In genomic region chr22:39221999-39222686, GRCh38 we compare ENCODE assay signal across 17 cellular contexts. TPM values are rescaled to one million over a fixed set of nuclear protein-coding genes. Genes with fewer than 3 reads are reported as not detected.
DNase-seq lines count a peak whose midpoint lies in the region; ATAC-seq, FAIRE-seq and TF ChIP-seq lines count a peak whose summit lies in the region.
"Had no signal": no experiment of that assay in that cellular context is flagged by ENCODE, and none has a peak within 500 bp of the region (broad histone marks: within the 10 kb centered on the region; RNA-seq: fewer than 3 reads in every experiment).

No MANE protein-coding gene starts in this region.

- no peaks in the 10 kb centered on the region for H3K9me1 ChIP-seq in K562 (ENCODE audit: control insufficient read depth, insufficient read depth, low read length)

- no peaks in the 10 kb centered on the region for H4K20me1 ChIP-seq in OCI-LY3 (ENCODE audit: insufficient read depth, low read length)
- no peaks in the 10 kb centered on the region for H4K20me1 ChIP-seq in K562 (replicated peaks; ENCODE audit: control insufficient read depth, insufficient read depth, low read length)

- no peak for TF ChIP-seq EP300 in K562 (IDR thresholded peaks at IDR 0.05; ENCODE audit: low read length)

- H3K4me1 ChIP-seq in OCI-LY3 (ENCODE audit: low read length) (peaks cover 20% of the 10 kb centered on the region), K562 (replicated peaks in 1 of 2; ENCODE audit: control insufficient read depth in 2 of 2, insufficient read depth in 2 of 2, low read length in 2 of 2) (no peaks in the 10 kb centered on the region; a peak in 2 of 5 replicates), right cardiac atrium (ENCODE audit: control insufficient read depth, insufficient read depth, low read length) (peaks cover 4% of the 10 kb centered on the region), spleen (peaks cover 0 to 8% (median 0%) of the 10 kb centered on the region in 6 donors), A673 (ENCODE audit: insufficient read depth, low read length, poor library complexity, severe bottlenecking) (no peaks in the 10 kb centered on the region)
- H3K4me1 ChIP-seq: Caco-2 had no signal

- no peaks in the 10 kb centered on the region for H3K79me2 ChIP-seq in OCI-LY3 (ENCODE audit: low read length)
- no peaks in the 10 kb centered on the region for H3K79me2 ChIP-seq in K562 (ENCODE audit: control insufficient read depth, insufficient read depth, low read length)

- no peak for DNase-seq in K562 (ENCODE audit: extremely low read depth in 1 of 4, low spot score in 3 of 4)
- no peak for DNase-seq in right cardiac atrium
- DNase-seq in spleen = peak; percentile 41
- no peak for DNase-seq in GDM1 (lab: John Stamatoyannopoulos, UW)
- no peak for DNase-seq in A673 (ENCODE audit: low spot score)
- DNase-seq: AML-193, Caco-2, HCEC 1CT, NCI-H1417, NCI-H187 treated with DMSO at 0.1 percent for 48 hours, NCI-H774, SIG-M5 had no signal

- CTCF ChIA-PET in K562 (lab: Yijun Ruan, JAX; ENCODE audit: low intra/inter-chr PET ratio) = no interaction called here
- CTCF ChIA-PET in A673 (lab: Charles Lee) = interaction anchor here (0.6 kb wide), 1 partner anchor 290 kb away, joined by 3 read pairs; no protein-coding TSS in a partner anchor

- POLR2A ChIA-PET in K562 (lab: Yijun Ruan, JAX) = interaction anchor here (0.8 to 1.8 kb wide), 5 partner anchors 9 to 98 kb away, joined by 3 to 5 read pairs (median 3); partner anchors contain the start of gene RPL3
- POLR2A ChIA-PET in A673 (lab: Charles Lee; ENCODE audit: low non-redundant PET) = no interaction called here

- H3K27me3 ChIP-seq in OCI-LY3 (ENCODE audit: low read depth, low read length) (no peaks in the 10 kb centered on the region), K562 (ENCODE audit: control insufficient read depth in 2 of 2, insufficient read depth in 2 of 2, low read length in 2 of 2) (no peaks in the 10 kb centered on the region), right cardiac atrium (ENCODE audit: control insufficient read depth, insufficient read depth) (no peaks in the 10 kb centered on the region), spleen (replicated peaks in 1 of 7) (peaks cover 0 to 42% (median 0%) of the 10 kb centered on the region in 7 donors), A673 (replicated peaks; ENCODE audit: insufficient read depth, low read depth, low read length, poor library complexity) (no peaks in the 10 kb centered on the region)

- TF ChIP-seq CTCF in OCI-LY3 (IDR thresholded peaks at IDR 0.05; ENCODE audit: low read depth, low read length) (no peak), K562 (IDR thresholded peaks at IDR 0.05 in 2 of 3, conservative IDR thresholded peaks at IDR 0.05 in 1 of 3; ENCODE audit: insufficient read depth in 2 of 3, low read depth in 1 of 3, low read length in 3 of 3) (no peak), spleen (IDR thresholded peaks at IDR 0.05 in 8 of 11, conservative IDR thresholded peaks at IDR 0.05 in 3 of 11) (no peak), A673 (conservative IDR thresholded peaks at IDR 0.05; ENCODE audit: low read depth, low read length) (no peak)

- H3K36me3 ChIP-seq in OCI-LY3 (replicated peaks; ENCODE audit: low read depth, low read length) (no peaks in the 10 kb centered on the region), K562 (ENCODE audit: control insufficient read depth, insufficient read depth, low read length) (no peaks in the 10 kb centered on the region), spleen (peaks cover 0 to 44% (median 2%) of the 10 kb centered on the region in 6 donors), A673 (ENCODE audit: insufficient read depth, low read length, poor library complexity, severe bottlenecking) (no peaks in the 10 kb centered on the region)

- BruUV-seq in K562 (replicated peaks; lab: Mats Ljungman, UMichigan) (no TSS peak), A673 (replicated peaks; lab: Mats Ljungman, UMichigan) (no TSS peak)

- H3K4me2 ChIP-seq in OCI-LY3 (ENCODE audit: low read length) (peak overlapping the region; percentile 59), K562 (ENCODE audit: insufficient read depth, low read length) (no peak overlapping the region)

- 44% methylated on average over 7 of the region's 10 CpGs for WGBS in K562 (ENCODE audit: insufficient coverage, low coverage, missing lambda C conversion rate)
- WGBS in right cardiac atrium = 90% methylated on average over 10 of the region's 10 CpGs
- WGBS in spleen, 5 donors = 84 to 96% (median 93%) methylated on average over 9 to 10 of the region's 10 CpGs

- in situ Hi-C loops in K562 (cut with MboI) = no loop called here

- H2AFZ ChIP-seq in OCI-LY3 (ENCODE audit: low read depth, low read length) = no peak overlapping the region
- H2AFZ ChIP-seq in K562 (ENCODE audit: low read depth, low read length) = no peak overlapping the region

- ATAC-seq in K562 (no peak), right cardiac atrium (no peak), GM21526 (IDR thresholded peaks at IDR 0.05; ENCODE audit: low FRiP score, unreplicated experiment) (no peak)

- no peak for FAIRE-seq in K562 (lab: Jason Lieb, UNC)
- FAIRE-seq: HTR-8/SVneo had no signal

- H3K9ac ChIP-seq in OCI-LY3 (ENCODE audit: low read length) (no peak overlapping the region), K562 (ENCODE audit: insufficient read depth in 1 of 2, low read depth in 2 of 2, low read length in 2 of 2) (no peak overlapping the region)

- TF ChIP-seq POLR2A in K562 (conservative IDR thresholded peaks at IDR 0.05) (no peak), spleen (IDR thresholded peaks at IDR 0.05) (no peak)

- no peak for TF ChIP-seq RAD21 in K562 (CRISPR knock-in tag; conservative IDR thresholded peaks at IDR 0.05 in 1 of 2, IDR thresholded peaks at IDR 0.05 in 1 of 2)

- H3K27ac ChIP-seq in OCI-LY3 (ENCODE audit: low read length) (no peak overlapping the region), K562 (ENCODE audit: extremely low read depth, low read depth, low read length) (no peak overlapping the region), right cardiac atrium (ENCODE audit: low read length) (peak overlapping the region; percentile 43), spleen (no peak overlapping the region), A673 (ENCODE audit: low read depth, low read length, poor library complexity, severe bottlenecking) (no peak overlapping the region)
- H3K27ac ChIP-seq: HL-60 had no signal

- H3K4me3 ChIP-seq in OCI-LY3 (ENCODE audit: low read length) (no peak overlapping the region), K562 (no peak overlapping the region), right cardiac atrium (ENCODE audit: low read length) (no peak overlapping the region), spleen (no peak overlapping the region), A673 (ENCODE audit: low read depth, low read length, poor library complexity, severe bottlenecking) (no peak overlapping the region)

- H3K9me3 ChIP-seq in OCI-LY3 (ENCODE audit: insufficient read depth, low read length) (peaks cover 4% of the 10 kb centered on the region; the same call in 1 of the 2 replicates), K562 (replicated peaks; ENCODE audit: control insufficient read depth, insufficient read depth, low read depth, low read length) (no peaks in the 10 kb centered on the region), right cardiac atrium (ENCODE audit: control insufficient read depth, low read length) (no peaks in the 10 kb centered on the region), spleen (peaks cover 0 to 8% (median 0%) of the 10 kb centered on the region in 8 donors), A673 (ENCODE audit: low read depth, low read length, poor library complexity, severe bottlenecking) (no peaks in the 10 kb centered on the region)
- H3K9me3 ChIP-seq: Caco-2 had no signal

- intact Hi-C loops in K562 (cut with micrococcal nuclease) = no loop called here
- intact Hi-C loops in right cardiac atrium (cut with DNase I) = no loop called here
- intact Hi-C loops in spleen (cut with DNase I; ENCODE audit: low total_unique reads) = no loop called here
- intact Hi-C loops in A673 (cut with micrococcal nuclease; ENCODE audit: unreplicated experiment) = no loop called here

TF ChIP-seq in K562, 482 proteins besides CTCF, POLR2A, EP300 and RAD21 (continues in another document):
- TF ChIP-seq, protein P1, sequence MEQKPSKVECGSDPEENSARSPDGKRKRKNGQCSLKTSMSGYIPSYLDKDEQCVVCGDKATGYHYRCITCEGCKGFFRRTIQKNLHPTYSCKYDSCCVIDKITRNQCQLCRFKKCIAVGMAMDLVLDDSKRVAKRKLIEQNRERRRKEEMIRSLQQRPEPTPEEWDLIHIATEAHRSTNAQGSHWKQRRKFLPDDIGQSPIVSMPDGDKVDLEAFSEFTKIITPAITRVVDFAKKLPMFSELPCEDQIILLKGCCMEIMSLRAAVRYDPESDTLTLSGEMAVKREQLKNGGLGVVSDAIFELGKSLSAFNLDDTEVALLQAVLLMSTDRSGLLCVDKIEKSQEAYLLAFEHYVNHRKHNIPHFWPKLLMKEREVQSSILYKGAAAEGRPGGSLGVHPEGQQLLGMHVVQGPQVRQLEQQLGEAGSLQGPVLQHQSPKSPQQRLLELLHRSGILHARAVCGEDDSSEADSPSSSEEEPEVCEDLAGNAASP (IDR thresholded peaks at IDR 0.05) = no peak
- TF ChIP-seq FOXJ2 (tag; IDR thresholded peaks at IDR 0.05) = no peak

RNA-seq across cellular contexts. Expression of gene PDGFB, which starts 22.6 kb away (rescaled TPM):
- 4.7 and 16.7 TPM in 2 replicates for total RNA-seq in K562 (2011; cell fraction: chromatin; rRNA removed; ENCODE audit: low replicate concordance)
- 12.4 and 26.7 TPM in 2 replicates for total RNA-seq in K562 (2011; cell fraction: nucleolus; rRNA removed)
- 8.9 and 13.1 TPM in 2 replicates for total RNA-seq in K562 (2011; cell fraction: nucleoplasm; rRNA removed)
- total RNA-seq in K562 (2014; rRNA removed) (0.69 and 1.1 TPM in 2 replicates), K562 (2014; rRNA removed; fragmentation: Illumina TruSeq; extraction: Trizol) (0.13 and 0.22 TPM in 2 replicates), K562 (2015; rRNA removed; fragmentation: Illumina TruSeq; extraction: Trizol) (0.11 TPM in 1 of 2 replicates, not detected in the other), K562 (2021) (1.2 and 1.4 TPM in 2 replicates), right cardiac atrium (10 to 100 TPM in 3 of 4 donors, 1 to 10 TPM in 1; 9.3 to 82.1 (median 20.6) TPM), spleen (10 to 100 TPM in 2 of 7 donors, 1 to 10 TPM in 5; 2.4 to 20.5 (median 9.3) TPM), A673 (2021) (0.09 and 0.13 TPM in 2 replicates)
- polyA plus RNA-seq in K562 (2011; rRNA removed) (3.6 and 4.0 TPM in 2 replicates), K562 (2014; fragmentation: Illumina TruSeq; extraction: Trizol) (0.40 and 0.89 TPM in 2 replicates), K562 (2014; fragmentation: Nextera tagmentation; extraction: Ambion mirVana) (under 1 TPM; 0.07 to 0.15 TPM), K562 (2014; rRNA removed) (0.50 and 0.56 TPM in 2 replicates), right cardiac atrium (15.4 TPM), spleen (1 to 10 TPM; 1.7 to 8.2 (median 2.0) TPM)
- polyA plus RNA-seq in K562 (2011; cell fraction: cytosol; rRNA removed) = 4.9 and 8.7 TPM in 2 replicates
- polyA plus RNA-seq in K562 (2011; cell fraction: nucleus; rRNA removed) = 8.4 and 18.7 TPM in 2 replicates
- polyA plus RNA-seq in K562 (2012) = 0.32 and 1.7 TPM in 2 replicates
- polyA minus RNA-seq in K562 (2011; rRNA and poly(A)+ RNA removed) = 3.8 and 6.7 TPM in 2 replicates
- 7.7 and 8.4 TPM in 2 replicates for polyA minus RNA-seq in K562 (2011; cell fraction: cytosol; rRNA and poly(A)+ RNA removed)
- polyA minus RNA-seq in K562 (2011; cell fraction: nucleus; rRNA and poly(A)+ RNA removed) = 3.2 and 4.0 TPM in 2 replicates
- total RNA-seq: NCI-H460 had no signal
